8 cellular contexts compared by ENCODE assay signal in the genomic region with DNA sequence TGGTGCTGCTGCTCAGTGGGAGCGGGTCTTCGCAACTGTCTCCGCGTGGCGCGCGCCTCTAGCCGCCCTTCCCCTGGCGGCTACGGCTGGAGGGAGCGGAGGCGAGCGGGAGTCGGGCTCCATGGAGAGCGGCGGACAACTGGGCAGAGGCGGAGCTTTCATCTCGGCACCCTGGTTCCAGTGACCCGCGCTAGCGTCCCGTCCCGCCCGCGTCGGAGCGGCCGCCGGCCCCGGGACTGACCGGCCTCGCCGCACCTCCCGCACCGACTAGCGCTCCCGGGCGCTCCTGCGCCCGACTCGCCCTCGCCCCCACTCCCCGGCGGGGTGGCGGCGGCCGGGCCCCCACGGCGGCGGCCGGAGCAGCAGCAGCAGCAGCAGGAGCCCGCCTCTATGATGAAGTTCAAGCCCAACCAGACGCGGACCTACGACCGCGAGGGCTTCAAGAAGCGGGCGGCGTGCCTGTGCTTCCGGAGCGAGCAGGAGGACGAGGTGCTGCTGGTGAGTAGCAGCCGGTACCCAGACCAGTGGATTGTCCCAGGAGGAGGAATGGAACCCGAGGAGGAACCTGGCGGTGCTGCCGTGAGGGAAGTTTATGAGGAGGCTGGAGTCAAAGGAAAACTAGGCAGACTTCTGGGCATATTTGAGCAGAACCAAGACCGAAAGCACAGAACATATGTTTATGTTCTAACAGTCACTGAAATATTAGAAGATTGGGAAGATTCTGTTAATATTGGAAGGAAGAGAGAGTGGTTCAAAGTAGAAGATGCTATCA. TPM values are rescaled to one million over a fixed set of nuclear protein-coding genes. Genes with fewer than 3 reads are reported as not detected.
DNase-seq lines count a peak whose midpoint lies in the region; ATAC-seq, FAIRE-seq and TF ChIP-seq lines count a peak whose summit lies in the region.
"Not testable (repeated sequence)": the region's sequence is repeated elsewhere in the genome, so short reads cannot be mapped to it uniquely, and the experiment has no call there.

A gene (plus strand): TSS at position 212 of the 772 bp plus-strand sequence. CDS start 179 bp downstream, at position 391.

- H3K4me3 ChIP-seq in RWPE2 (ENCODE audit: severe bottlenecking) = not testable (repeated sequence)

- TF ChIP-seq POLR2A in GM12892 (IDR thresholded peaks at IDR 0.05; ENCODE audit: low read depth, low read length) = not testable (repeated sequence)

- not testable (repeated sequence) for H3K4me1 Mint-ChIP-seq in stimulated activated effector memory CD8-positive, alpha-beta T cell treated with anti-CD3 and anti-CD28 coated beads, Interleukin-12 subunit alpha, Interleukin-12 subunit beta, amount 100 ng/mL, for 72 hours

- ATAC-seq in GM19452 (IDR thresholded peaks at IDR 0.05; ENCODE audit: unreplicated experiment) = peak; percentile 41
- peak; percentile 34 for ATAC-seq in HG02588 (IDR thresholded peaks at IDR 0.05; ENCODE audit: unreplicated experiment)
- peak; percentile 46 for ATAC-seq in HG03159 (IDR thresholded peaks at IDR 0.05; ENCODE audit: unreplicated experiment)
- ATAC-seq in RWPE2 (ENCODE audit: low read depth) = peak; percentile 62
- ATAC-seq in left lobe of liver = peak; percentile 73
- peak; percentile 84 for ATAC-seq in stimulated activated effector memory CD8-positive, alpha-beta T cell treated with anti-CD3 and anti-CD28 coated beads, Interleukin-12 subunit alpha, Interleukin-12 subunit beta, amount 100 ng/mL, for 72 hours

- DNase-seq in GM12892 (ENCODE audit: insufficient read length); RWPE2 (ENCODE audit: low spot score); dermis blood vessel endothelial cell; left lobe of liver (ENCODE audit: low spot score); stimulated activated effector memory CD8-positive, alpha-beta T cell treated with anti-CD3 and anti-CD28 coated beads, Interleukin-12 subunit alpha, Interleukin-12 subunit beta, amount 100 ng/mL, for 72 hours (ENCODE audit: low spot score in 2 of 2): not testable (repeated sequence)

- H3K4me1 ChIP-seq in RWPE2 (ENCODE audit: insufficient read depth, poor library complexity, severe bottlenecking) = not testable (repeated sequence)

- not testable (repeated sequence) for H3K27ac Mint-ChIP-seq in stimulated activated effector memory CD8-positive, alpha-beta T cell treated with anti-CD3 and anti-CD28 coated beads, Interleukin-12 subunit alpha, Interleukin-12 subunit beta, amount 100 ng/mL, for 72 hours

- not testable (repeated sequence) for H3K4me3 Mint-ChIP-seq in stimulated activated effector memory CD8-positive, alpha-beta T cell treated with anti-CD3 and anti-CD28 coated beads, Interleukin-12 subunit alpha, Interleukin-12 subunit beta, amount 100 ng/mL, for 72 hours

- not testable (repeated sequence) for H3K9me3 Mint-ChIP-seq in stimulated activated effector memory CD8-positive, alpha-beta T cell treated with anti-CD3 and anti-CD28 coated beads, Interleukin-12 subunit alpha, Interleukin-12 subunit beta, amount 100 ng/mL, for 72 hours

- not testable (repeated sequence) for H3K27ac ChIP-seq in RWPE2 (ENCODE audit: poor library complexity, severe bottlenecking)

- not testable (repeated sequence) for H3K27me3 ChIP-seq in RWPE2 (ENCODE audit: insufficient read depth, poor library complexity, severe bottlenecking)

- not testable (repeated sequence) for H3K36me3 Mint-ChIP-seq in stimulated activated effector memory CD8-positive, alpha-beta T cell treated with anti-CD3 and anti-CD28 coated beads, Interleukin-12 subunit alpha, Interleukin-12 subunit beta, amount 100 ng/mL, for 72 hours

- peak; percentile 70 for FAIRE-seq in GM12892 (lab: Jason Lieb, UNC)

- H3K36me3 ChIP-seq in RWPE2 (ENCODE audit: low read depth) = not testable (repeated sequence)

- not testable (repeated sequence) for H3K9me3 ChIP-seq in RWPE2 (ENCODE audit: severe bottlenecking)

- TF ChIP-seq CTCF in RWPE2 (IDR thresholded peaks at IDR 0.05; ENCODE audit: poor library complexity, severe bottlenecking) = not testable (repeated sequence)

RNA-seq across cellular contexts. Expression of the gene that starts here (rescaled TPM):
- polyA plus RNA-seq in GM12892 (2012; ENCODE audit: missing spikeins) = 5.9 TPM
- total RNA-seq in dermis blood vessel endothelial cell (26.9 and 28.2 TPM in 2 replicates), left lobe of liver (0.33 TPM)

Comparison
In these comparisons a context has a peak if more than half of its experiments do, and no peak if none do; other contexts are left out.
1. RNA of the gene that starts here (total RNA-seq): 26.9 to 28.2 TPM in dermis blood vessel endothelial cell; 0.33 TPM in left lobe of liver (single experiment); every median in the first group is over 10 times any median in the second.
2. Peak in ATAC-seq in left lobe of liver; RNA of the gene not detected or under 1 TPM.
3. ATAC-seq: peak in every context shown above with its lines; median percentile 84 in stimulated activated effector memory CD8-positive, alpha-beta T cell treated with anti-CD3 and anti-CD28 coated beads, Interleukin-12 subunit alpha, Interleukin-12 subunit beta, amount 100 ng/mL, for 72 hours; 73 in left lobe of liver; 62 in RWPE2; 46 in HG03159; 41 in GM19452; 34 in HG02588.